Comparison of ENCODE assay signal across 8 cellular contexts in the genomic region with DNA sequence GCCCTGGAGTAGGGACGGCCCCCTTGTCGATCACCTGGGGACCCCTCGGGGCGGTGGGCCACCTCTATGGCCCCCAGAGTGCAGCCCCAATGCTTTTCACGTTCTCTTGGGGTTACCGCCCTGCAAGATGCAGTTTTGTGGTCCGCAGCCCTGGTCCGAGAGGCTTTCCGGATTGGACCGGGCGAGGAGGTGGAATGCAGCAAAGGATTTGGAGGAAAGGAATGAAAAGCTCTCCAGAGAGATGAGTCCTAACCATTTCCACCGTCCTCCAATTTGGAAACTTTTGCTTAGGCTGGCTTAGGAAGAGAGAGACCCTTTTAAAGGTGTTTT. TPM values are rescaled to one million over a fixed set of nuclear protein-coding genes. Genes with fewer than 3 reads are reported as not detected.
DNase-seq lines count a peak whose midpoint lies in the region; ATAC-seq and TF ChIP-seq lines count a peak whose summit lies in the region.

No MANE protein-coding gene starts in this region.

- 22% methylated on average over 12 of the region's 12 CpGs for WGBS in thymus

- H3K27ac Mint-ChIP-seq in brain, result peak overlapping the region in 3 of 5 experiments; percentile 29 to 48 (median 43)

- peaks cover 0 to 9% (median 3%) of the 10 kb centered on the region in 5 experiments for H3K9me3 Mint-ChIP-seq in brain

- peaks cover 7% of the 10 kb centered on the region for H3K4me1 Mint-ChIP-seq in brain

- peak overlapping the region; percentile 56 for H3K4me3 ChIP-seq in thymus (ENCODE audit: low read length)

- H3K9me3 ChIP-seq in thymus (ENCODE audit: control insufficient read depth), result no peaks in the 10 kb centered on the region

- no peaks in the 10 kb centered on the region for H3K36me3 Mint-ChIP-seq in brain

- H3K27me3 ChIP-seq in thymus (ENCODE audit: control insufficient read depth, insufficient read depth), result no peaks in the 10 kb centered on the region

- H3K27me3 Mint-ChIP-seq in brain, result no peaks in the 10 kb centered on the region

- peak overlapping the region; percentile 68 to 84 (median 78) for H3K4me3 Mint-ChIP-seq in brain

- no peaks in the 10 kb centered on the region for H3K36me3 ChIP-seq in thymus (ENCODE audit: control insufficient read depth, insufficient read depth)

- no peak for TF ChIP-seq CTCF in brain (conservative IDR thresholded peaks at IDR 0.05)

- H3K4me1 ChIP-seq in thymus (ENCODE audit: control insufficient read depth, insufficient read depth, low read length), result no peaks in the 10 kb centered on the region

- in situ Hi-C loops in G401 (cut with HindIII; ENCODE audit: low sequenced_read_pairs), result no loop called here

- H3K27ac ChIP-seq in thymus (ENCODE audit: low read depth), result no peak overlapping the region

- DNase-seq in G401 (ENCODE audit: low spot score) (peak; percentile 30), left lobe of liver (ENCODE audit: low spot score) (no peak), NCI-H1092 treated with DMSO at 0.1 percent for 48 hours (lab: John Stamatoyannopoulos, UW) (no peak)
- DNase-seq in stimulated activated CD4-positive, alpha-beta T cell treated with anti-CD3 and anti-CD28 coated beads, Interleukin-4, amount 100 ng/mL, for 1 hour, result no peak

- ATAC-seq in HG03457 (IDR thresholded peaks at IDR 0.05; ENCODE audit: unreplicated experiment) (peak; percentile 27), left lobe of liver (peak; percentile 21), HG03095 (IDR thresholded peaks at IDR 0.05; ENCODE audit: unreplicated experiment) (no peak)

RNA-seq across cellular contexts. Expression of gene SLC25A43, which starts 0.6 kb away (rescaled TPM):
- 12.2 and 17.8 TPM in 2 replicates for total RNA-seq in G401 (2014; rRNA removed; shearing (Covaris generic))
- polyA plus RNA-seq in brain (ENCODE audit: insufficient read depth, low read depth, low replicate concordance), result 0.85 TPM
- 7.3 TPM for total RNA-seq in left lobe of liver
- 8.3 TPM for polyA plus RNA-seq in thymus
